ENCODE assay signal across 8 cellular contexts in genomic region chr5:141681695-141682641, GRCh38. TPM values are rescaled to one million over a fixed set of nuclear protein-coding genes. Genes with fewer than 3 reads are reported as not detected.
DNase-seq lines count a peak whose midpoint lies in the region; ATAC-seq and TF ChIP-seq lines count a peak whose summit lies in the region.

Gene ARAP3 (minus strand): TSS chr5:141682230. CDS start chr5:141680486, 1,744 bp downstream.

- peak within 1 kb of the TSS; percentile 40; the same call in 1 of the 2 replicates for H3K27ac ChIP-seq in SJCRH30
- H3K27ac ChIP-seq in adrenal gland: peak within 1 kb of the TSS in 4 of 5 donors; percentile 75 to 97 (median 82)
- H3K27ac ChIP-seq in neutrophil: peak within 1 kb of the TSS; percentile 99

- ATAC-seq in HG03565 (IDR thresholded peaks at IDR 0.05; ENCODE audit: unreplicated experiment): no peak

- peak in 1 of 2 donors; percentile 36 for TF ChIP-seq POLR2A in adrenal gland (IDR thresholded peaks at IDR 0.05)

- H3K4me1 ChIP-seq in SJCRH30 (no peaks in the 10 kb centered on the region; the same call in 1 of the 2 replicates), adrenal gland (replicated peaks in 1 of 2) (peaks cover 10 to 15% of the 10 kb centered on the region in 2 donors), neutrophil (ENCODE audit: control insufficient read depth in 1 of 2, insufficient read depth in 1 of 2, low read depth in 1 of 2, low read length in 1 of 2) (peaks cover 57 to 61% of the 10 kb centered on the region in 2 experiments)

- H3K27me3 ChIP-seq in SJCRH30: no peaks in the 10 kb centered on the region
- H3K27me3 ChIP-seq in adrenal gland: no peaks in the 10 kb centered on the region
- no peaks in the 10 kb centered on the region for H3K27me3 ChIP-seq in neutrophil

- H3K4me3 ChIP-seq in SJCRH30 (peak within 1 kb of the TSS; percentile 59), adrenal gland (peak within 1 kb of the TSS in 2 of 4 donors; percentile 16 to 76), neutrophil (ENCODE audit: low read depth in 1 of 2, low read length in 1 of 2) (peak within 1 kb of the TSS; percentile 96 to 98)

- H3K9me3 ChIP-seq in SJCRH30 (replicated peaks): no peaks in the 10 kb centered on the region
- no peaks in the 10 kb centered on the region for H3K9me3 ChIP-seq in adrenal gland (replicated peaks in 1 of 3)
- H3K9me3 ChIP-seq in neutrophil: no peaks in the 10 kb centered on the region

- TF ChIP-seq CTCF in adrenal gland (IDR thresholded peaks at IDR 0.05): no peak
- no peak for TF ChIP-seq CTCF in neutrophil (IDR thresholded peaks at IDR 0.05)

- DNase-seq in NCI-H82 (lab: John Stamatoyannopoulos, UW) (peak; percentile 20), NCI-H82 treated with DMSO at 0.1 percent for 48 hours (lab: John Stamatoyannopoulos, UW; ENCODE audit: unreplicated experiment) (no peak), SJCRH30 (peak; percentile 65 to 66), adrenal gland (peak; percentile 88 to 97 (median 94)), head of caudate nucleus (peak in 33 of 42 donors; percentile 15 to 70 (median 33)), NCI-H1436 treated with DMSO at 0.1 percent for 48 hours (lab: John Stamatoyannopoulos, UW) (no peak)

- intact Hi-C loops in adrenal gland (cut with DNase I) (loop anchor here in 1 of 2 donors (5.0 kb wide), 1 partner anchor 275 kb away; the partner anchor contains the start of gene PCDH12), head of caudate nucleus (cut with DNase I) (no loop called here)

- no peaks in the 10 kb centered on the region for H3K36me3 ChIP-seq in SJCRH30
- H3K36me3 ChIP-seq in adrenal gland (replicated peaks in 1 of 2): no peaks in the 10 kb centered on the region
- peaks cover 32% of the 10 kb centered on the region for H3K36me3 ChIP-seq in neutrophil

- 4 to 17% (median 8%) methylated on average over 24 to 77 of the region's 77 CpGs for WGBS in adrenal gland, 4 donors

RNA-seq across cellular contexts. Expression of gene ARAP3, which starts in this region (rescaled TPM):
- 5.8 and 6.2 TPM in 2 replicates for total RNA-seq in SJCRH30 (2014; rRNA removed; shearing (Covaris generic))
- total RNA-seq in adrenal gland: 10 to 100 TPM in 5 of 8 donors, 1 to 10 TPM in 3; 6.5 to 16.1 (median 10.7) TPM
- polyA plus RNA-seq in adrenal gland: 10 to 100 TPM in 2 of 3 donors, 1 to 10 TPM in 1; 4.4 to 38.6 (median 21.7) TPM

Comparison
In these comparisons a context has a peak if more than half of its experiments do, and no peak if none do; other contexts are left out.
1. DNase-seq: peak in NCI-H82 (single experiment), SJCRH30 (2 of 2), adrenal gland (7 of 7) and head of caudate nucleus (33 of 42); none in NCI-H82 treated with DMSO at 0.1 percent for 48 hours (single experiment) and NCI-H1436 treated with DMSO at 0.1 percent for 48 hours (single experiment).
2. H3K27ac ChIP-seq: peak in every context shown above with its lines; median percentile 99 in neutrophil; 82 in adrenal gland; 40 in SJCRH30.